22 cellular contexts compared by ENCODE assay signal in genomic region chr1:77579547-77579946, GRCh38.
"Had no signal": no experiment of that assay in that cellular context is flagged by ENCODE, and none has a peak within 500 bp of the region (broad histone marks: within the 10 kb centered on the region; RNA-seq: fewer than 3 reads in every experiment).

No MANE protein-coding gene starts in this region.

- DNase-seq: activated CD4-positive, alpha-beta T cell treated with anti-CD3 and anti-CD28 coated beads for 36 hours; activated CD4-positive, alpha-beta T cell treated with anti-CD3 and anti-CD28 coated beads, Interleukin-2, amount 50 U/mL, for 48 hours; activated gamma-delta T cell treated with Interleukin-2 at 50 U/mL for 16 hours; activated T-cell treated with anti-CD3 and anti-CD28 coated beads for 4 hours; adrenal gland; heart right ventricle; immature natural killer cell; kidney glomerular epithelial cell; left ventricle myocardium inferior; naive B cell; ovary; sigmoid colon; stimulated activated CD4-positive, alpha-beta T cell treated with anti-CD3 and anti-CD28 coated beads, Interleukin-4, amount 100 ng/mL, for 24 hours; stomach; trophoblast cell had no signal

- H3K27ac ChIP-seq: adrenal gland, coronary artery, gastroesophageal sphincter, heart right ventricle, left ventricle myocardium inferior, ovary, sigmoid colon, stomach had no signal

- H3K9me3 ChIP-seq: adrenal gland, gastroesophageal sphincter, heart right ventricle, left ventricle myocardium inferior, ovary, sigmoid colon, stomach had no signal

- H3K27me3 Mint-ChIP-seq: activated CD4-positive, alpha-beta T cell treated with anti-CD3 and anti-CD28 coated beads for 36 hours; naive B cell had no signal

- H3K36me3 ChIP-seq: ovary had no signal

- H3K4me3 Mint-ChIP-seq: activated CD4-positive, alpha-beta T cell treated with anti-CD3 and anti-CD28 coated beads for 36 hours; activated T-helper 1 cell treated with anti-CD3 and anti-CD28 coated beads, Interleukin-12 subunit alpha, Interleukin-12 subunit beta, Interleukin-2, Interleukin-4 antibody, amounts not matched to agents 30 ng/mL and 10 ng/mL and 1 ng/mL, durations not matched to agents 14 hours and 24 hours and 36 hours; immature natural killer cell; naive B cell; stimulated activated effector memory CD8-positive, alpha-beta T cell treated with anti-CD3 and anti-CD28 coated beads, Interleukin-12 subunit alpha, Interleukin-12 subunit beta, amount 100 ng/mL, for 72 hours; T-helper 2 cell treated with Interferon-gamma antibody and Interleukin-4, amounts not matched to agents 5 μg/mL and 100 μg/mL, for 36 hours; WTC11 had no signal

- H3K27ac Mint-ChIP-seq: activated CD4-positive, alpha-beta T cell treated with anti-CD3 and anti-CD28 coated beads for 36 hours; activated naive CD4-positive, alpha-beta T cell treated with anti-CD3 and anti-CD28 coated beads, Interleukin-2, amount 50 U/mL, for 72 hours; activated T-helper 1 cell treated with anti-CD3 and anti-CD28 coated beads, Interleukin-12 subunit alpha, Interleukin-12 subunit beta, Interleukin-2, Interleukin-4 antibody, amounts not matched to agents 30 ng/mL and 10 ng/mL and 1 ng/mL, durations not matched to agents 14 hours and 24 hours and 36 hours; immature natural killer cell; naive B cell; stimulated activated effector memory CD8-positive, alpha-beta T cell treated with anti-CD3 and anti-CD28 coated beads, Interleukin-12 subunit alpha, Interleukin-12 subunit beta, amount 100 ng/mL, for 72 hours; T-helper 2 cell treated with Interferon-gamma antibody and Interleukin-4, amounts not matched to agents 5 μg/mL and 100 μg/mL, for 36 hours; WTC11 had no signal

- H3K4me1 ChIP-seq: gastroesophageal sphincter, heart right ventricle, left ventricle myocardium inferior, sigmoid colon, stomach had no signal

- H3K4me3 ChIP-seq: adrenal gland, coronary artery, gastroesophageal sphincter, heart right ventricle, left ventricle myocardium inferior, ovary, sigmoid colon, stomach had no signal

- H3K4me1 Mint-ChIP-seq: immature natural killer cell; naive B cell; stimulated activated effector memory CD8-positive, alpha-beta T cell treated with anti-CD3 and anti-CD28 coated beads, Interleukin-12 subunit alpha, Interleukin-12 subunit beta, amount 100 ng/mL, for 72 hours; WTC11 had no signal

- H3K9me3 Mint-ChIP-seq: activated naive CD4-positive, alpha-beta T cell treated with anti-CD3 and anti-CD28 coated beads, Interleukin-2, amount 50 U/mL, for 72 hours; activated T-helper 1 cell treated with anti-CD3 and anti-CD28 coated beads, Interleukin-12 subunit alpha, Interleukin-12 subunit beta, Interleukin-2, Interleukin-4 antibody, amounts not matched to agents 30 ng/mL and 10 ng/mL and 1 ng/mL, durations not matched to agents 14 hours and 24 hours and 36 hours; immature natural killer cell; naive B cell; stimulated activated effector memory CD8-positive, alpha-beta T cell treated with anti-CD3 and anti-CD28 coated beads, Interleukin-12 subunit alpha, Interleukin-12 subunit beta, amount 100 ng/mL, for 72 hours; T-helper 2 cell treated with Interferon-gamma antibody and Interleukin-4, amounts not matched to agents 5 μg/mL and 100 μg/mL, for 36 hours; WTC11 had no signal
